In the genomic region with DNA sequence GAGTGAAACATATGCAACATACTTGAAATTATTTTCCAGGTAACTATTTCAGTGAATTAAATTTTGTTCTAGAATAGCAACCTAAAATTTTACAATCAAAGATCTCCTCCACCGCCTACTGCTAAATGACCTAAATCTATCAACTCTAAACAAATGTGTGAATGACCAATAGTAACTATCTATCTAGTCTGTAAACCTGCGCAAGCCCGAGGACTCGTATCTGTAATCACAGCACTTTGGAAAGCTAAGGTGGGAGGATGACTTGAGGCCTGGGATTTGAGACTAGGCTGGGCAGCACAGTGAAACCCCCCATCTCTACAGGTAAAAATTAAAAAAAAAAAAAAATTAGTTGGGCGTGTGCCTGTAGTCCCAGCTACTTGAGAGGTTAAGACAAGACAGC, we compare ENCODE assay signal across 5 cellular contexts.
"Had no signal": no experiment of that assay in that cellular context is flagged by ENCODE, and none has a peak within 500 bp of the region (broad histone marks: within the 10 kb centered on the region; RNA-seq: fewer than 3 reads in every experiment).

No MANE protein-coding gene starts in this region.

- ATAC-seq: GM23338, K562 had no signal

- DNase-seq: H9, HCEC 1CT, IMR-90 had no signal

- H3K4me3 ChIP-seq: GM23338, K562 had no signal
